ENCODE assay signal across 22 cellular contexts in the genomic region with DNA sequence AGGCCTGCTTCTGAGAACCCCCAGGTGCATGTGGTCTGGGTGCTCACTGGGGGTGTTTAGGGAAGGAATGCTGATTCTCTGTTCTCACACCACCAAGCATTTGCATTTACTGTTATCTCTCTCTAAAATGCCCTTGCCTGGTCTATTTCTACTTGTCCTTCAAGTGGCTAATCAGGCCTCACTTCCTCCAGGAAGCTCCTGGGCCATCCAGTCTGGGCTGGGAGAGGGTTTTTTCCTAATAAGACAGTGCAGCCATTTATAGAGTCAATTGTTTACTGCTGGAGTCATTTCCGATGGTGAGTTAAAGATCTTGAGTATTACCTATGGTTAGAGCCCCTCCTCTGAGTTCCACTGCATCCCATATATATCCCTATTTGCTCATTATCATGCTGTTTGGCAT.
"Had no signal": no experiment of that assay in that cellular context is flagged by ENCODE, and none has a peak within 500 bp of the region (broad histone marks: within the 10 kb centered on the region; RNA-seq: fewer than 3 reads in every experiment).

No MANE protein-coding gene starts in this region.

- DNase-seq: IMR-90, Karpas-422, KG1, MG63, NCI-H1092, NCI-H1105 treated with DMSO at 0.1 percent for 48 hours, NCI-H1417 treated with DMSO at 0.1 percent for 48 hours, NCI-H146, NCI-H1694 treated with DMSO at 0.1 percent for 48 hours, NCI-H1930, NCI-H2081, NCI-H2107, NCI-H2227 treated with DMSO at 0.1 percent for 48 hours, NCI-H524, NCI-H526 treated with DMSO at 0.1 percent for 48 hours, NCI-H748 treated with DMSO at 0.1 percent for 48 hours, Right ventricle myocardium superior, RPMI8226, SIG-M5 had no signal

- H3K27me3 ChIP-seq: MG63, SJSA1 had no signal

- ATAC-seq: HepG2 had no signal

- H3K36me3 ChIP-seq: MG63, SJSA1 had no signal

- H3K27ac ChIP-seq: SJSA1, SK-N-MC had no signal

- H3K9me3 ChIP-seq: MG63, SJSA1 had no signal

- H3K4me3 ChIP-seq: MG63, SJSA1, SK-N-MC had no signal
